15 cellular contexts compared by ENCODE assay signal in the genomic region with DNA sequence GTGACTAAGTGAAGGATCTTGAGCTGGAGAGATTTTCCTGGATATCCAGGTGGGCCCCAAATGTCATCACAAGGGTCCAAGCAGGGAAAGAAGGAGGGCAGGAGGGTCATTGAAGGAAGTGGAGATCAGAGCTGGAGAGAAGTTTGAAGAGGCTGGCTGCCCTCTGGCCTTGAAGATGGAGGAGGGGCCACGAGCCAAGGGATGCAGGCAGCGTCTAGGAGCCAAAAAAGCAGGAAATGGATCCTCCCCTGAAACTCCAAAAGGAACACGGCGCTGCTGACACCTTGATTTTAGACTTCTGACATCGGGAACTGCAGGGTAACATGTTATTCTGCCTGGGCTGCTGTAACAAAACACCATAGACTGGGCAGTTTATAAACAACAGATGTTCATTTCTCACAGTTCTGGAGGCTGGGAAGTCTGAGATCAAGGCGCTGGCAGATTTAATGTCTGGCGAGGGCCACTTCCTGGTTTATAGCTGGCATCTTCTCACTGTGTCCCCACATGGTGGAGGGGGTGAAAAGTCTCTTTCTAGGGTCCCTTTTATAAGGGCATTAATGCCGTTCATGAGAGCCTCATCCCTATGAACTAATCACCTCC. TPM values are rescaled to one million over a fixed set of nuclear protein-coding genes. Genes with fewer than 3 reads are reported as not detected.
DNase-seq lines count a peak whose midpoint lies in the region; ATAC-seq and TF ChIP-seq lines count a peak whose summit lies in the region.
"Had no signal": no experiment of that assay in that cellular context is flagged by ENCODE, and none has a peak within 500 bp of the region (broad histone marks: within the 10 kb centered on the region; RNA-seq: fewer than 3 reads in every experiment).

No MANE protein-coding gene starts in this region.

- ATAC-seq in SK-N-SH treated with all-trans-retinoic acid at 6 μM for 48 hours (peak; percentile 48), foreskin keratinocyte (no peak), GM18867 (IDR thresholded peaks at IDR 0.05; ENCODE audit: unreplicated experiment) (no peak)

- no peaks in the 10 kb centered on the region for H3K9me3 ChIP-seq in transverse colon

- no peak for TF ChIP-seq CTCF in foreskin keratinocyte (conservative IDR thresholded peaks at IDR 0.05)
- no peak for TF ChIP-seq CTCF in transverse colon (IDR thresholded peaks at IDR 0.05)

- no peaks in the 10 kb centered on the region for H3K36me3 ChIP-seq in transverse colon

- H3K27me3 ChIP-seq in foreskin keratinocyte (no peaks in the 10 kb centered on the region), transverse colon (no peaks in the 10 kb centered on the region)

- no peak for TF ChIP-seq EP300 in transverse colon (IDR thresholded peaks at IDR 0.05; ENCODE audit: low read depth)

- H3K4me3 ChIP-seq in transverse colon = no peak overlapping the region

- 90 to 100% methylated on average over 1 to 8 of the region's 8 CpGs for WGBS in transverse colon (ENCODE audit: low coverage in 1 of 2), 2 donors

- intact Hi-C loops in transverse colon (cut with DNase I; ENCODE audit: low total_unique reads) = no loop called here

- H3K27ac Mint-ChIP-seq in activated naive CD4-positive, alpha-beta T cell treated with anti-CD3 and anti-CD28 coated beads, Interleukin-2, amount 50 U/mL, for 24 hours = peak overlapping the region; percentile 79
- H3K27ac Mint-ChIP-seq: stimulated activated naive CD8-positive, alpha-beta T cell treated with anti-CD3 and anti-CD28 coated beads, Interleukin-15, Interleukin-2, amounts not matched to agents 100 ng/mL and 50 ng/mL, for 24 hours had no signal

- H3K27ac ChIP-seq in foreskin keratinocyte (peak overlapping the region; percentile 89), transverse colon (peak overlapping the region in 3 of 4 donors; percentile 54 to 68 (median 62))

- H3K4me3 Mint-ChIP-seq in activated naive CD4-positive, alpha-beta T cell treated with anti-CD3 and anti-CD28 coated beads, Interleukin-2, amount 50 U/mL, for 24 hours = no peak overlapping the region
- H3K4me3 Mint-ChIP-seq: brain; stimulated activated naive CD8-positive, alpha-beta T cell treated with anti-CD3 and anti-CD28 coated beads, Interleukin-15, Interleukin-2, amounts not matched to agents 100 ng/mL and 50 ng/mL, for 24 hours had no signal

- H3K27me3 Mint-ChIP-seq in activated naive CD4-positive, alpha-beta T cell treated with anti-CD3 and anti-CD28 coated beads, Interleukin-2, amount 50 U/mL, for 24 hours = no peaks in the 10 kb centered on the region
- H3K27me3 Mint-ChIP-seq: stimulated activated naive CD8-positive, alpha-beta T cell treated with anti-CD3 and anti-CD28 coated beads, Interleukin-15, Interleukin-2, amounts not matched to agents 100 ng/mL and 50 ng/mL, for 24 hours had no signal

- DNase-seq in activated naive CD4-positive, alpha-beta T cell treated with anti-CD3 and anti-CD28 coated beads, Interleukin-2, amount 50 U/mL, for 16 hours = no peak
- DNase-seq in foreskin keratinocyte (no peak), transverse colon (no peak), NCI-H1436 treated with DMSO at 0.1 percent for 48 hours (lab: John Stamatoyannopoulos, UW) (no peak), D341Med (ENCODE audit: low spot score) (no peak)
- DNase-seq: erythroblast; left cardiac atrium; stimulated activated CD4-positive, alpha-beta T cell treated with anti-CD3 and anti-CD28 coated beads, Interleukin-2, amount 100 ng/mL, for 24 hours had no signal

- H3K9me3 Mint-ChIP-seq in activated naive CD4-positive, alpha-beta T cell treated with anti-CD3 and anti-CD28 coated beads, Interleukin-2, amount 50 U/mL, for 24 hours = no peaks in the 10 kb centered on the region
- H3K9me3 Mint-ChIP-seq: stimulated activated naive CD8-positive, alpha-beta T cell treated with anti-CD3 and anti-CD28 coated beads, Interleukin-15, Interleukin-2, amounts not matched to agents 100 ng/mL and 50 ng/mL, for 24 hours had no signal

- in situ Hi-C loops in transverse colon (cut with MboI; ENCODE audit: low pct_ligation_motif_present in 1 of 4, low pct_unique_long_range_greater_than_20kb in 1 of 4, low sequenced_read_pairs in 3 of 4) = no loop called here

- TF ChIP-seq POLR2A in transverse colon (IDR thresholded peaks at IDR 0.05) = no peak

- H3K4me1 Mint-ChIP-seq in activated naive CD4-positive, alpha-beta T cell treated with anti-CD3 and anti-CD28 coated beads, Interleukin-2, amount 50 U/mL, for 24 hours = peaks cover 4% of the 10 kb centered on the region

- H3K36me3 Mint-ChIP-seq in activated naive CD4-positive, alpha-beta T cell treated with anti-CD3 and anti-CD28 coated beads, Interleukin-2, amount 50 U/mL, for 24 hours = no peaks in the 10 kb centered on the region
- H3K36me3 Mint-ChIP-seq: brain had no signal

- peaks cover 30% of the 10 kb centered on the region for H3K4me1 ChIP-seq in foreskin keratinocyte
- H3K4me1 ChIP-seq in transverse colon = peaks cover 0 to 11% (median 5%) of the 10 kb centered on the region in 4 donors

TF ChIP-seq in SK-N-SH treated with all-trans-retinoic acid at 6 μM for 48 hours, 23 proteins besides CTCF, POLR2A, EP300 and RAD21:
- no peak for TF ChIP-seq PPARA (CRISPR knock-in tag; IDR thresholded peaks at IDR 0.05; ENCODE audit: borderline replicate concordance)
- TF ChIP-seq GLIS3 (CRISPR knock-in tag; IDR thresholded peaks at IDR 0.05) = no peak
- no peak for TF ChIP-seq ARNTL (CRISPR knock-in tag; IDR thresholded peaks at IDR 0.05; ENCODE audit: borderline replicate concordance, low read depth)
- TF ChIP-seq, protein P1, sequence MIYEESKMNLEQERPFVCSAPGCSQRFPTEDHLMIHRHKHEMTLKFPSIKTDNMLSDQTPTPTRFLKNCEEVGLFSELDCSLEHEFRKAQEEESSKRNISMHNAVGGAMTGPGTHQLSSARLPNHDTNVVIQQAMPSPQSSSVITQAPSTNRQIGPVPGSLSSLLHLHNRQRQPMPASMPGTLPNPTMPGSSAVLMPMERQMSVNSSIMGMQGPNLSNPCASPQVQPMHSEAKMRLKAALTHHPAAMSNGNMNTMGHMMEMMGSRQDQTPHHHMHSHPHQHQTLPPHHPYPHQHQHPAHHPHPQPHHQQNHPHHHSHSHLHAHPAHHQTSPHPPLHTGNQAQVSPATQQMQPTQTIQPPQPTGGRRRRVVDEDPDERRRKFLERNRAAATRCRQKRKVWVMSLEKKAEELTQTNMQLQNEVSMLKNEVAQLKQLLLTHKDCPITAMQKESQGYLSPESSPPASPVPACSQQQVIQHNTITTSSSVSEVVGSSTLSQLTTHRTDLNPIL (CRISPR knock-in tag; IDR thresholded peaks at IDR 0.05; ENCODE audit: low read depth) = no peak
- TF ChIP-seq RARB (CRISPR knock-in tag; IDR thresholded peaks at IDR 0.05) = no peak
- no peak for TF ChIP-seq TOX (CRISPR knock-in tag; IDR thresholded peaks at IDR 0.05; ENCODE audit: borderline replicate concordance)
- TF ChIP-seq, protein P2, sequence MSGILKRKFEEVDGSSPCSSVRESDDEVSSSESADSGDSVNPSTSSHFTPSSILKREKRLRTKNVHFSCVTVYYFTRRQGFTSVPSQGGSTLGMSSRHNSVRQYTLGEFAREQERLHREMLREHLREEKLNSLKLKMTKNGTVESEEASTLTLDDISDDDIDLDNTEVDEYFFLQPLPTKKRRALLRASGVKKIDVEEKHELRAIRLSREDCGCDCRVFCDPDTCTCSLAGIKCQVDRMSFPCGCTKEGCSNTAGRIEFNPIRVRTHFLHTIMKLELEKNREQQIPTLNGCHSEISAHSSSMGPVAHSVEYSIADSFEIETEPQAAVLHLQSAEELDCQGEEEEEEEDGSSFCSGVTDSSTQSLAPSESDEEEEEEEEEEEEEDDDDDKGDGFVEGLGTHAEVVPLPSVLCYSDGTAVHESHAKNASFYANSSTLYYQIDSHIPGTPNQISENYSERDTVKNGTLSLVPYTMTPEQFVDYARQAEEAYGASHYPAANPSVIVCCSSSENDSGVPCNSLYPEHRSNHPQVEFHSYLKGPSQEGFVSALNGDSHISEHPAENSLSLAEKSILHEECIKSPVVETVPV (CRISPR knock-in tag; IDR thresholded peaks at IDR 0.05) = no peak
- TF ChIP-seq, protein P3, sequence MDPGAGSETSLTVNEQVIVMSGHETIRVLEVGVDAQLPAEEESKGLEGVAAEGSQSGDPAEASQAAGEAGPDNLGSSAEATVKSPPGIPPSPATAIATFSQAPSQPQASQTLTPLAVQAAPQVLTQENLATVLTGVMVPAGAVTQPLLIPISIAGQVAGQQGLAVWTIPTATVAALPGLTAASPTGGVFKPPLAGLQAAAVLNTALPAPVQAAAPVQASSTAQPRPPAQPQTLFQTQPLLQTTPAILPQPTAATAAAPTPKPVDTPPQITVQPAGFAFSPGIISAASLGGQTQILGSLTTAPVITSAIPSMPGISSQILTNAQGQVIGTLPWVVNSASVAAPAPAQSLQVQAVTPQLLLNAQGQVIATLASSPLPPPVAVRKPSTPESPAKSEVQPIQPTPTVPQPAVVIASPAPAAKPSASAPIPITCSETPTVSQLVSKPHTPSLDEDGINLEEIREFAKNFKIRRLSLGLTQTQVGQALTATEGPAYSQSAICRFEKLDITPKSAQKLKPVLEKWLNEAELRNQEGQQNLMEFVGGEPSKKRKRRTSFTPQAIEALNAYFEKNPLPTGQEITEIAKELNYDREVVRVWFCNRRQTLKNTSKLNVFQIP (CRISPR knock-in tag; IDR thresholded peaks at IDR 0.05; ENCODE audit: borderline replicate concordance, low read depth) = no peak
- no peak for TF ChIP-seq ZFP30 (CRISPR knock-in tag; IDR thresholded peaks at IDR 0.05)
- no peak for TF ChIP-seq ZNF70 (CRISPR knock-in tag; IDR thresholded peaks at IDR 0.05)
- no peak for TF ChIP-seq SNAI2 (CRISPR knock-in tag; IDR thresholded peaks at IDR 0.05)
- TF ChIP-seq ISL1 (CRISPR knock-in tag; IDR thresholded peaks at IDR 0.05) = no peak
- TF ChIP-seq ZC3H10 (CRISPR knock-in tag; IDR thresholded peaks at IDR 0.05) = no peak
- TF ChIP-seq ESRRG (CRISPR knock-in tag; IDR thresholded peaks at IDR 0.05) = no peak
- TF ChIP-seq ZFP3 (CRISPR knock-in tag; IDR thresholded peaks at IDR 0.05) = no peak
- TF ChIP-seq ZNF565 (CRISPR knock-in tag; conservative IDR thresholded peaks at IDR 0.05; ENCODE audit: low read depth) = no peak

RNA-seq across cellular contexts. Expression of a gene that starts 28.8 kb away (rescaled TPM):
- total RNA-seq in foreskin keratinocyte = 17.1 and 21.7 TPM in 2 replicates
- polyA plus RNA-seq in foreskin keratinocyte = 3.1 and 3.3 TPM in 2 replicates
- 10 to 100 TPM in 2 of 4 donors, 1 to 10 TPM in 2; 5.2 to 19.5 (median 9.7) TPM for total RNA-seq in transverse colon

RNA-seq across cellular contexts. Expression of a gene that starts 32.2 kb away (rescaled TPM):
- total RNA-seq in foreskin keratinocyte = not detected in 2 replicates
- not detected in 2 replicates for polyA plus RNA-seq in foreskin keratinocyte
- 1 to 10 TPM in 1 of 4 donors, under 1 TPM in 2, not detected in 1; 0.16 to 3.2 (median 0.68) TPM for total RNA-seq in transverse colon
- total RNA-seq: A673, left cardiac atrium, omental fat pad had no signal
